In the genomic region with DNA sequence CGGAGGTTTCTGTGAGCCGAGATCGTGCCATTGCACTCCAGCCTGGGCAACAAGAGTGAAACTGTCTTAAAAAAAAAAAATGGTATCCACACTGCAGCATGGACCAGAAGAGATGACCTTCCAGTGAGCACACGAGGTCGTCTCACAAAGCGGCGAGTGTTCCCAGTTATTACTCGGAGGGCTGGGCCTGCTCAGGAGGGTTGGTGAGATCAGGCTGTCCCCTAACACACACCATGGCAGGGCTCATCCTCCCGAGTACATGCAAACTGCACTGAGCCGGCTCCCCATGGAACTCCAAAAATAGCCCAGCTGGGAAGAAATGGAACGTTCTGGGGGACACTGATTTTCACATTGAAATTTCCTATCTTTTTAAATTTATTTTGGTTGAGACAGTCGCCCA, we compare ENCODE assay signal across 7 cellular contexts. TPM values are rescaled to one million over a fixed set of nuclear protein-coding genes. Genes with fewer than 3 reads are reported as not detected.
A peak's percentile ranks its signal among the peaks of the same experiment; 100 is the strongest.
DNase-seq lines count a peak whose midpoint lies in the region; ATAC-seq, FAIRE-seq and TF ChIP-seq lines count a peak whose summit lies in the region.
"Not testable (repeated sequence)": the region's sequence is repeated elsewhere in the genome, so short reads cannot be mapped to it uniquely, and the experiment has no call there.

No MANE protein-coding gene starts in this region.

- not testable (repeated sequence) for H3K9me3 Mint-ChIP-seq in CD14-positive monocyte, WTC11
- peaks cover 11% of the 10 kb centered on the region for H3K9me3 Mint-ChIP-seq in endodermal cell

- ATAC-seq in WTC11: not testable (repeated sequence)
- peak; percentile 16; the same call in 1 of the 3 replicates for ATAC-seq in HepG2

- TF ChIP-seq POLR2A in HepG2 (IDR thresholded peaks at IDR 0.05; ENCODE audit: insufficient read depth in 1 of 2, low read depth in 2 of 2, low read length in 2 of 2); spleen (IDR thresholded peaks at IDR 0.05): not testable (repeated sequence)

- not testable (repeated sequence) for H3K9me3 ChIP-seq in endodermal cell (ENCODE audit: control insufficient read depth, low read length); left ventricle myocardium inferior (replicated peaks); HepG2 (ENCODE audit: low read length); spleen

- H3K36me3 Mint-ChIP-seq in CD14-positive monocyte: peaks cover 12 to 28% of the 10 kb centered on the region in 2 donors
- peaks cover 15% of the 10 kb centered on the region for H3K36me3 Mint-ChIP-seq in WTC11
- peaks cover 35% of the 10 kb centered on the region for H3K36me3 Mint-ChIP-seq in endodermal cell (ENCODE audit: low read depth)

- H3K27ac Mint-ChIP-seq in CD14-positive monocyte (peak overlapping the region in 2 of 7 donors; percentile 40 to 42), WTC11 (peak overlapping the region; percentile 41; the same call in 1 of the 2 replicates)
- H3K27ac Mint-ChIP-seq in endodermal cell: not testable (repeated sequence)

- H3K36me3 ChIP-seq in endodermal cell (ENCODE audit: control insufficient read depth, insufficient read depth, low read length): not testable (repeated sequence)
- H3K36me3 ChIP-seq in left ventricle myocardium inferior (peaks cover 13% of the 10 kb centered on the region), HepG2 (replicated peaks in 1 of 2; ENCODE audit: control insufficient read depth in 1 of 2, insufficient read depth in 2 of 2, low read length in 2 of 2) (peaks cover 0 to 17% of the 10 kb centered on the region in 2 experiments; a peak in 3 of 5 replicates), spleen (peaks cover 0 to 41% (median 5%) of the 10 kb centered on the region in 6 donors)

- TF ChIP-seq CTCF in CD14-positive monocyte (IDR thresholded peaks at IDR 0.05); WTC11 (IDR thresholded peaks at IDR 0.05); endodermal cell (conservative IDR thresholded peaks at IDR 0.05); left ventricle myocardium inferior (IDR thresholded peaks at IDR 0.05; ENCODE audit: borderline replicate concordance); HepG2 (CRISPR knock-in tag; IDR thresholded peaks at IDR 0.05); spleen (IDR thresholded peaks at IDR 0.05 in 8 of 11, conservative IDR thresholded peaks at IDR 0.05 in 3 of 11): not testable (repeated sequence)

- not testable (repeated sequence) for H3K4me3 Mint-ChIP-seq in CD14-positive monocyte, WTC11, endodermal cell

- not testable (repeated sequence) for BruUV-seq in HepG2 (replicated peaks; lab: Mats Ljungman, UMichigan)

- 92 to 95% methylated on average over 7 to 12 of the region's 12 CpGs for WGBS in endodermal cell (ENCODE audit: insufficient coverage in 1 of 2, insufficient read length in 1 of 2), 2 experiments
- WGBS in HepG2 (ENCODE audit: low lambda C conversion rate): 97% methylated on average over 12 of the region's 12 CpGs
- WGBS in spleen, 5 donors: 87 to 94% (median 93%) methylated on average over 11 to 12 of the region's 12 CpGs

- TF ChIP-seq EP300 in HepG2 (IDR thresholded peaks at IDR 0.05; ENCODE audit: low read depth in 2 of 2, low read length in 2 of 2); HepG2 (CRISPR knock-in tag; IDR thresholded peaks at IDR 0.05; ENCODE audit: borderline replicate concordance): not testable (repeated sequence)

- not testable (repeated sequence) for H3K9ac ChIP-seq in endodermal cell (ENCODE audit: extremely low read depth, low read length, poor library complexity, severe bottlenecking); HepG2 (ENCODE audit: insufficient read depth, low read depth, low read length)

- intact Hi-C loops in CD14-positive monocyte (cut with micrococcal nuclease); cardiac septum (cut with DNase I); left ventricle myocardium inferior (cut with micrococcal nuclease); HepG2 (cut with micrococcal nuclease; ENCODE audit: unreplicated experiment); spleen (cut with DNase I; ENCODE audit: low total_unique reads): not testable (repeated sequence)

- not testable (repeated sequence) for H3K4me1 Mint-ChIP-seq in CD14-positive monocyte
- H3K4me1 Mint-ChIP-seq in WTC11 (peaks cover 30% of the 10 kb centered on the region), endodermal cell (peaks cover 19% of the 10 kb centered on the region)

- H3K4me3 ChIP-seq in endodermal cell (ENCODE audit: low read length); left ventricle myocardium inferior; HepG2 (replicated peaks in 1 of 3; ENCODE audit: insufficient read depth in 1 of 3, low read depth in 2 of 3, low read length in 3 of 3); spleen: not testable (repeated sequence)

- DNase-seq in CD14-positive monocyte (ENCODE audit: low spot score) (peak; percentile 10), endodermal cell (peak; percentile 30), cardiac septum (ENCODE audit: low spot score) (peak; percentile 39), spleen (peak; percentile 16)
- not testable (repeated sequence) for DNase-seq in WTC11 (ENCODE audit: low spot score); left ventricle myocardium inferior; HepG2 (ENCODE audit: low spot score)

- H3K27me3 ChIP-seq in endodermal cell (ENCODE audit: control insufficient read depth, insufficient read depth, low read length, poor library complexity, severe bottlenecking); left ventricle myocardium inferior (ENCODE audit: low read depth); HepG2 (ENCODE audit: control insufficient read depth in 1 of 2, insufficient read depth in 2 of 2, low read length in 2 of 2); spleen (replicated peaks in 1 of 7): not testable (repeated sequence)

- H4K20me1 ChIP-seq in HepG2 (ENCODE audit: insufficient read depth, low read length): not testable (repeated sequence)

- H3K4me2 ChIP-seq in HepG2 (ENCODE audit: low read depth, low read length): not testable (repeated sequence)

- in situ Hi-C loops in HepG2 (cut with HindIII; ENCODE audit: extremely low pct_ligation_motif_present, low pct_unique_long_range_greater_than_20kb): not testable (repeated sequence)

- H3K27ac ChIP-seq in endodermal cell (ENCODE audit: low read depth, low read length); HepG2 (ENCODE audit: extremely low read length, insufficient read depth, low read length); spleen: not testable (repeated sequence)
- peak overlapping the region; percentile 65 for H3K27ac ChIP-seq in left ventricle myocardium inferior (replicated peaks)

- FAIRE-seq in HepG2 (lab: Jason Lieb, UNC): not testable (repeated sequence)

- not testable (repeated sequence) for H2AFZ ChIP-seq in HepG2 (ENCODE audit: low read length)

- POLR2A ChIA-PET in WTC11 (lab: Charles Lee); HepG2 (lab: Yijun Ruan, JAX): not testable (repeated sequence)

- not testable (repeated sequence) for TF ChIP-seq RAD21 in HepG2 (CRISPR knock-in tag; IDR thresholded peaks at IDR 0.05)

- CTCF ChIA-PET in WTC11 (lab: Charles Lee); HepG2 (lab: Yijun Ruan, JAX; ENCODE audit: low intra/inter-chr PET ratio, low total read pairs): not testable (repeated sequence)

- H3K27me3 Mint-ChIP-seq in CD14-positive monocyte (ENCODE audit: low read depth in 3 of 3); WTC11 (ENCODE audit: low read depth); endodermal cell (ENCODE audit: insufficient read depth): not testable (repeated sequence)

- not testable (repeated sequence) for H3K4me1 ChIP-seq in endodermal cell (ENCODE audit: control insufficient read depth, insufficient read depth, low read length); spleen
- peaks cover 40% of the 10 kb centered on the region for H3K4me1 ChIP-seq in left ventricle myocardium inferior
- H3K4me1 ChIP-seq in HepG2 (ENCODE audit: insufficient read depth, low read length): peaks cover 18% of the 10 kb centered on the region

- peaks cover 28% of the 10 kb centered on the region for H3K79me2 ChIP-seq in HepG2 (ENCODE audit: insufficient read depth, low read length)

RNA-seq across cellular contexts. Expression of a gene that starts 19.2 kb away (rescaled TPM):
- polyA plus RNA-seq in CD14-positive monocyte (10 to 100 TPM; 28.3 to 33.2 TPM), HepG2 (2011; rRNA removed) (24.3 and 28.9 TPM in 2 replicates), spleen (1 to 10 TPM; 5.5 to 9.2 (median 6.6) TPM)
- total RNA-seq in WTC11 (2021) (28.2 to 34.3 TPM (median 33.4 TPM) in 3 replicates), endodermal cell (10 to 100 TPM; 36.5 to 45.4 TPM), cardiac septum (24.9 TPM), left ventricle myocardium inferior (35.3 TPM), HepG2 (2016; rRNA removed; fragmentation: Illumina TruSeq; extraction: Trizol) (11.4 and 15.5 TPM in 2 replicates), spleen (10 to 100 TPM; 18.7 to 29.6 (median 26.6) TPM)
- 43.9 TPM for polyA plus RNA-seq in endodermal cell (2013, experiment 1 of 2)
- 47.7 TPM for polyA plus RNA-seq in endodermal cell (2013, experiment 2 of 2)
- total RNA-seq in HepG2 (2016; cell fraction: cytosol; rRNA removed; fragmentation: Illumina TruSeq; extraction: Trizol; ENCODE audit: low read depth): 17.0 and 17.1 TPM in 2 replicates
- 12.0 and 16.4 TPM in 2 replicates for total RNA-seq in HepG2 (2016; cell fraction: insoluble cytoplasmic fraction; rRNA removed; fragmentation: Illumina TruSeq; extraction: Trizol)
- 20.4 and 22.0 TPM in 2 replicates for total RNA-seq in HepG2 (2016; cell fraction: membrane; rRNA removed; fragmentation: Illumina TruSeq; extraction: Trizol)
- 10.0 and 12.2 TPM in 2 replicates for total RNA-seq in HepG2 (2016; cell fraction: nucleus; rRNA removed; fragmentation: Illumina TruSeq; extraction: Trizol)
- 43.6 and 44.6 TPM in 2 replicates for polyA plus RNA-seq in HepG2 (2011; cell fraction: cytosol; rRNA removed)
- 19.8 and 21.8 TPM in 2 replicates for polyA plus RNA-seq in HepG2 (2011; cell fraction: nucleus; rRNA removed)
- 27.9 and 45.4 TPM in 2 replicates for polyA plus RNA-seq in HepG2 (2012)
- polyA plus RNA-seq in HepG2 (2016; cell fraction: cytosol; fragmentation: Illumina TruSeq; extraction: Trizol; ENCODE audit: low read depth): 32.7 and 33.4 TPM in 2 replicates
- polyA plus RNA-seq in HepG2 (2016; cell fraction: insoluble cytoplasmic fraction; fragmentation: Illumina TruSeq; extraction: Trizol; ENCODE audit: low read depth): 17.5 and 19.2 TPM in 2 replicates
- 32.3 and 33.0 TPM in 2 replicates for polyA plus RNA-seq in HepG2 (2016; cell fraction: membrane; fragmentation: Illumina TruSeq; extraction: Trizol; ENCODE audit: low read depth)
- 15.6 and 21.5 TPM in 2 replicates for polyA plus RNA-seq in HepG2 (2016; cell fraction: nucleus; fragmentation: Illumina TruSeq; extraction: Trizol; ENCODE audit: insufficient read depth, low read depth)
- polyA minus RNA-seq in HepG2 (2011; rRNA and poly(A)+ RNA removed; ENCODE audit: low replicate concordance): 43.4 and 47.9 TPM in 2 replicates
- 18.8 and 19.4 TPM in 2 replicates for polyA minus RNA-seq in HepG2 (2011; cell fraction: cytosol; rRNA and poly(A)+ RNA removed)
- polyA minus RNA-seq in HepG2 (2011; cell fraction: nucleus; rRNA and poly(A)+ RNA removed): 16.5 and 19.1 TPM in 2 replicates

RNA-seq across cellular contexts. Expression of a gene that starts 19.2 kb away (rescaled TPM):
- polyA plus RNA-seq in CD14-positive monocyte: 10 to 100 TPM; 23.1 to 32.1 TPM
- 45.1 to 49.2 TPM (median 47.3 TPM) in 3 replicates for total RNA-seq in WTC11 (2021)
- 10 to 100 TPM; 55.8 to 71.9 TPM for total RNA-seq in endodermal cell
- polyA plus RNA-seq in endodermal cell (2013, experiment 1 of 2): 39.2 TPM
- 41.0 TPM for polyA plus RNA-seq in endodermal cell (2013, experiment 2 of 2)
- total RNA-seq in cardiac septum: 45.1 TPM
- 64.8 TPM for total RNA-seq in left ventricle myocardium inferior
- total RNA-seq in HepG2 (2016; rRNA removed; fragmentation: Illumina TruSeq; extraction: Trizol): 28.9 and 29.8 TPM in 2 replicates
- total RNA-seq in HepG2 (2016; cell fraction: cytosol; rRNA removed; fragmentation: Illumina TruSeq; extraction: Trizol; ENCODE audit: low read depth): 4.7 and 6.3 TPM in 2 replicates
- 24.4 and 29.9 TPM in 2 replicates for total RNA-seq in HepG2 (2016; cell fraction: insoluble cytoplasmic fraction; rRNA removed; fragmentation: Illumina TruSeq; extraction: Trizol)
- 21.5 and 24.7 TPM in 2 replicates for total RNA-seq in HepG2 (2016; cell fraction: membrane; rRNA removed; fragmentation: Illumina TruSeq; extraction: Trizol)
- 14.1 and 17.2 TPM in 2 replicates for total RNA-seq in HepG2 (2016; cell fraction: nucleus; rRNA removed; fragmentation: Illumina TruSeq; extraction: Trizol)
- polyA plus RNA-seq in HepG2 (2011; rRNA removed): 20.0 and 24.1 TPM in 2 replicates
- 17.2 and 25.9 TPM in 2 replicates for polyA plus RNA-seq in HepG2 (2011; cell fraction: cytosol; rRNA removed)
- polyA plus RNA-seq in HepG2 (2011; cell fraction: nucleus; rRNA removed): 15.2 and 18.2 TPM in 2 replicates
- polyA plus RNA-seq in HepG2 (2012): 18.2 TPM in 2 replicates
- 3.0 and 3.2 TPM in 2 replicates for polyA plus RNA-seq in HepG2 (2016; cell fraction: cytosol; fragmentation: Illumina TruSeq; extraction: Trizol; ENCODE audit: low read depth)
- polyA plus RNA-seq in HepG2 (2016; cell fraction: insoluble cytoplasmic fraction; fragmentation: Illumina TruSeq; extraction: Trizol; ENCODE audit: low read depth): 25.3 and 26.7 TPM in 2 replicates
- 10.1 and 11.7 TPM in 2 replicates for polyA plus RNA-seq in HepG2 (2016; cell fraction: membrane; fragmentation: Illumina TruSeq; extraction: Trizol; ENCODE audit: low read depth)
- polyA plus RNA-seq in HepG2 (2016; cell fraction: nucleus; fragmentation: Illumina TruSeq; extraction: Trizol; ENCODE audit: insufficient read depth, low read depth): 17.2 and 17.7 TPM in 2 replicates
- polyA minus RNA-seq in HepG2 (2011; rRNA and poly(A)+ RNA removed; ENCODE audit: low replicate concordance): 51.4 and 60.3 TPM in 2 replicates
- 25.4 and 30.2 TPM in 2 replicates for polyA minus RNA-seq in HepG2 (2011; cell fraction: cytosol; rRNA and poly(A)+ RNA removed)
- polyA minus RNA-seq in HepG2 (2011; cell fraction: nucleus; rRNA and poly(A)+ RNA removed): 10.9 and 13.4 TPM in 2 replicates
- 10 to 100 TPM; 39.2 to 65.7 (median 45.1) TPM for total RNA-seq in spleen
- polyA plus RNA-seq in spleen: 10 to 100 TPM; 11.3 to 24.2 (median 14.5) TPM
